ENCODE assay signal across 1 cellular context in the genomic region with DNA sequence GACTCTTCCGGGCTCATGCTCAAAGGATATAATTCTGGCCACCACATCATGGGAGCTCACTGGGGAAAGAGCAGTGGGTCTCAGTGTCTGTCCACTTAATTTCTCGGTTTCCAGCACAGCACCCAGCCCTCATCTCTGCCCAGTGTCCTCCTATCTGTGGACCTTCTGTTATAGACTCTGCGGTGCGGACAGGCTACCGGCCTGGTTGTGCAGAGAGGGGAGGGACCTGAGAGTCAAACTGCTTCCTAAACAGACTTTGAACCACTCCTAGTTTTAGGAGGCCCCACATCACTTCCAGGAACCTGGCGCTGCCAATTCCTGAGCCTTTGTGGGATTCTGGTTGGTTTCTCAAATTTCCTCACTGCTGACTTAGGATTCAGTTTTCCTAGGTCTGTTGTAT.
A peak's percentile ranks its signal among the peaks of the same experiment; 100 is the strongest.
TF ChIP-seq lines count a peak whose summit lies in the region.

No MANE protein-coding gene starts in this region.

TF ChIP-seq in HepG2, 621 proteins besides CTCF, POLR2A, EP300 and RAD21:
- TF ChIP-seq HNF4A (CRISPR knock-in tag; IDR thresholded peaks at IDR 0.05) (peak; percentile 27), ZNF12 (CRISPR knock-in tag; IDR thresholded peaks at IDR 0.05) (peak; percentile 88), CREM (IDR thresholded peaks at IDR 0.05) (0 out of 2 replicates have a peak, but pooled peaks have one; percentile 21), CREM (CRISPR knock-in tag; IDR thresholded peaks at IDR 0.05) (no peak), AHR (CRISPR knock-in tag; IDR thresholded peaks at IDR 0.05) (no peak), SOX13 (IDR thresholded peaks at IDR 0.05) (no peak), SOX13 (CRISPR knock-in tag; conservative IDR thresholded peaks at IDR 0.05 in 1 of 2, IDR thresholded peaks at IDR 0.05 in 1 of 2) (peak in 1 of 2 experiments; percentile 2; a peak in 1 of 4 replicates), CREB1 (IDR thresholded peaks at IDR 0.05) (no peak), CREB1 (CRISPR knock-in tag; IDR thresholded peaks at IDR 0.05) (0 out of 2 replicates have a peak, but pooled peaks have one; percentile 15)
